Comparison of ENCODE assay signal across 33 cellular contexts in genomic region chr2:40355451-40355850, GRCh38.
"Had no signal": no experiment of that assay in that cellular context is flagged by ENCODE, and none has a peak within 500 bp of the region (broad histone marks: within the 10 kb centered on the region; RNA-seq: fewer than 3 reads in every experiment).

No MANE protein-coding gene starts in this region.

- H3K36me3 ChIP-seq: adrenal gland, ascending aorta, brain microvascular endothelial cell, breast epithelium had no signal

- DNase-seq: activated effector memory CD4-positive, alpha-beta T cell treated with anti-CD3 and anti-CD28 coated beads, Interleukin-2, amount 50 U/mL, for 16 hours; activated effector memory CD4-positive, alpha-beta T cell treated with Interleukin-2 at 50 U/mL for 16 hours; activated gamma-delta T cell; activated gamma-delta T cell treated with Interleukin-2 at 50 U/mL for 16 hours; activated naive CD4-positive, alpha-beta T cell; activated naive CD4-positive, alpha-beta T cell treated with anti-CD3 and anti-CD28 coated beads for 36 hours; activated naive CD4-positive, alpha-beta T cell treated with anti-CD3 and anti-CD28 coated beads, Interleukin-2, amount 10 ng/mL, durations not matched to agents 7 days and 5 days; activated naive CD4-positive, alpha-beta T cell treated with anti-CD3 and anti-CD28 coated beads, Interleukin-2, amount 50 U/mL, for 16 hours; activated naive CD4-positive, alpha-beta T cell treated with Interleukin-2 at 50 U/mL for 16 hours; activated naive CD8-positive, alpha-beta T cell treated with anti-CD3 and anti-CD28 coated beads for 36 hours; activated naive CD8-positive, alpha-beta T cell treated with anti-CD3 and anti-CD28 coated beads, Interleukin-2, amount 10 ng/mL, durations not matched to agents 7 days and 5 days; activated naive CD8-positive, alpha-beta T cell treated with anti-CD3 and anti-CD28 coated beads, Interleukin-2, amount 50 U/mL, for 24 hours; activated T-cell treated with anti-CD3 and anti-CD28 coated beads, Interleukin-2, amount 50 U/mL, for 1 hour; activated T-cell treated with anti-CD3 and anti-CD28 coated beads, Interleukin-2, amount 50 U/mL, for 24 hours; activated T-cell treated with anti-CD3 and anti-CD28 coated beads, Interleukin-2, amount 50 U/mL, for 4 hours; activated T-cell treated with anti-CD3 and anti-CD28 coated beads, Interleukin-2, amount 50 U/mL, for 48 hours; activated T-cell treated with anti-CD3 and anti-CD28 coated beads, Interleukin-2, amount 50 U/mL, for 72 hours; adrenal gland; amniotic stem cell; amygdala; anterior cingulate cortex; aorta; body of pancreas; brain microvascular endothelial cell; caudate nucleus; central memory CD4-positive, alpha-beta T cell; cerebellar nuclear complex had no signal

- H3K27ac ChIP-seq: adrenal gland, ascending aorta, body of pancreas, brain microvascular endothelial cell, breast epithelium had no signal

- FAIRE-seq: astrocyte, bronchial epithelial cell had no signal

- H3K27me3 ChIP-seq: adrenal gland, ascending aorta, body of pancreas, brain microvascular endothelial cell, breast epithelium had no signal

- H3K9me3 ChIP-seq: adrenal gland, ascending aorta, body of pancreas, breast epithelium had no signal

- ATAC-seq: activated naive CD4-positive, alpha-beta T cell treated with anti-CD3 and anti-CD28 coated beads, Interleukin-2, amount 50 U/mL, for 72 hours; activated naive CD8-positive, alpha-beta T cell treated with anti-CD3 and anti-CD28 coated beads, Interleukin-2, amount 50 U/mL, for 24 hours; activated T-cell treated with anti-CD3 and anti-CD28 coated beads, Interleukin-2, amount 50 U/mL, for 4 hours; activated T-cell treated with anti-CD3 and anti-CD28 coated beads, Interleukin-2, amount 50 U/mL, for 72 hours; activated T-helper 17 cell treated with anti-CD3 and anti-CD28 coated beads, Interleukin-2, amount 50 U/mL, for 72 hours; body of pancreas had no signal

- H3K4me1 ChIP-seq: body of pancreas, breast epithelium had no signal

- H3K4me3 ChIP-seq: adrenal gland, ascending aorta, body of pancreas, breast epithelium had no signal
